10 cellular contexts compared by ENCODE assay signal in genomic region chrX:47958943-47959342, GRCh38. TPM values are rescaled to one million over a fixed set of nuclear protein-coding genes. Genes with fewer than 3 reads are reported as not detected.
DNase-seq lines count a peak whose midpoint lies in the region; ATAC-seq and TF ChIP-seq lines count a peak whose summit lies in the region.
"Had no signal": no experiment of that assay in that cellular context is flagged by ENCODE, and none has a peak within 500 bp of the region (broad histone marks: within the 10 kb centered on the region; RNA-seq: fewer than 3 reads in every experiment).

No MANE protein-coding gene starts in this region.

- no peak overlapping the region for H3K4me3 Mint-ChIP-seq in activated naive CD8-positive, alpha-beta T cell treated with anti-CD3 and anti-CD28 coated beads for 36 hours
- H3K4me3 Mint-ChIP-seq in naive thymus-derived CD8-positive, alpha-beta T cell = no peak overlapping the region

- H3K9ac ChIP-seq in MM.1S (ENCODE audit: low read length) = no peak overlapping the region

- H3K4me3 ChIP-seq in MM.1S (ENCODE audit: low read length) = no peak overlapping the region
- H3K4me3 ChIP-seq: right atrium auricular region had no signal

- no peaks in the 10 kb centered on the region for H3K27me3 ChIP-seq in MM.1S (replicated peaks; ENCODE audit: insufficient read depth, low read length)
- H3K27me3 ChIP-seq: right atrium auricular region had no signal

- H4K20me1 ChIP-seq in MM.1S (ENCODE audit: insufficient read depth, low read length) = no peaks in the 10 kb centered on the region

- H3K9me3 Mint-ChIP-seq in activated naive CD8-positive, alpha-beta T cell treated with anti-CD3 and anti-CD28 coated beads for 36 hours = peaks cover 4% of the 10 kb centered on the region
- H3K9me3 Mint-ChIP-seq in naive thymus-derived CD8-positive, alpha-beta T cell = peaks cover 0 to 2% (median 0%) of the 10 kb centered on the region in 9 donors

- peaks cover 4% of the 10 kb centered on the region; the same call in 1 of the 2 replicates for H3K4me1 ChIP-seq in MM.1S (ENCODE audit: low read length)
- H3K4me1 ChIP-seq: right atrium auricular region had no signal

- DNase-seq in NCI-H82 (lab: John Stamatoyannopoulos, UW) (peak; percentile 10), NCI-H82 treated with DMSO at 0.1 percent for 48 hours (lab: John Stamatoyannopoulos, UW; ENCODE audit: unreplicated experiment) (no peak), MM.1S (no peak), NCI-H2081 treated with DMSO at 0.1 percent for 48 hours (lab: John Stamatoyannopoulos, UW) (no peak), occipital lobe (lab: John Stamatoyannopoulos, UW) (no peak)
- peak; percentile 3 for DNase-seq in activated naive CD8-positive, alpha-beta T cell treated with anti-CD3 and anti-CD28 coated beads for 36 hours
- peak in 9 of 10 donors; percentile 2 to 66 (median 21) for DNase-seq in naive thymus-derived CD8-positive, alpha-beta T cell
- DNase-seq: NCI-H1694 treated with DMSO at 0.1 percent for 48 hours had no signal

- H3K4me1 Mint-ChIP-seq in activated naive CD8-positive, alpha-beta T cell treated with anti-CD3 and anti-CD28 coated beads for 36 hours = no peaks in the 10 kb centered on the region
- peaks cover 0 to 9% (median 0%) of the 10 kb centered on the region in 4 donors for H3K4me1 Mint-ChIP-seq in naive thymus-derived CD8-positive, alpha-beta T cell

- peak; percentile 19; the same call in 1 of the 2 replicates for TF ChIP-seq CTCF in MM.1S (IDR thresholded peaks at IDR 0.05; ENCODE audit: low read length)

- H3K4me2 ChIP-seq in MM.1S (ENCODE audit: low read depth, low read length) = no peak overlapping the region

- no peaks in the 10 kb centered on the region for H3K9me2 ChIP-seq in MM.1S (replicated peaks; ENCODE audit: insufficient read depth, low read length)

- H3K9me3 ChIP-seq in MM.1S (replicated peaks; ENCODE audit: insufficient read depth, low read length) = no peaks in the 10 kb centered on the region
- H3K9me3 ChIP-seq: right atrium auricular region had no signal

- POLR2A ChIA-PET in naive thymus-derived CD8-positive, alpha-beta T cell (lab: Charles Lee) = no interaction called here

- no peaks in the 10 kb centered on the region for H3K36me3 ChIP-seq in MM.1S (replicated peaks; ENCODE audit: insufficient read depth, low read length)
- H3K36me3 ChIP-seq: right atrium auricular region had no signal

- no peaks in the 10 kb centered on the region for H3K79me2 ChIP-seq in MM.1S (ENCODE audit: low read length)

- ATAC-seq in naive thymus-derived CD8-positive, alpha-beta T cell = peak; percentile 71 to 87
- ATAC-seq in GM19351 (IDR thresholded peaks at IDR 0.05; ENCODE audit: unreplicated experiment) = no peak

- H3K27me3 Mint-ChIP-seq in activated naive CD8-positive, alpha-beta T cell treated with anti-CD3 and anti-CD28 coated beads for 36 hours = no peaks in the 10 kb centered on the region
- no peaks in the 10 kb centered on the region for H3K27me3 Mint-ChIP-seq in naive thymus-derived CD8-positive, alpha-beta T cell

- H3K36me3 Mint-ChIP-seq in activated naive CD8-positive, alpha-beta T cell treated with anti-CD3 and anti-CD28 coated beads for 36 hours = no peaks in the 10 kb centered on the region
- no peaks in the 10 kb centered on the region for H3K36me3 Mint-ChIP-seq in naive thymus-derived CD8-positive, alpha-beta T cell

- no peak overlapping the region for H3K27ac Mint-ChIP-seq in activated naive CD8-positive, alpha-beta T cell treated with anti-CD3 and anti-CD28 coated beads for 36 hours
- peak overlapping the region in 1 of 10 donors; percentile 9 for H3K27ac Mint-ChIP-seq in naive thymus-derived CD8-positive, alpha-beta T cell

- no peak overlapping the region for H2AFZ ChIP-seq in MM.1S (ENCODE audit: low read length)

- no peak overlapping the region for H3K27ac ChIP-seq in MM.1S (ENCODE audit: low read length)
- H3K27ac ChIP-seq: right atrium auricular region had no signal

- no peaks in the 10 kb centered on the region for H3F3A ChIP-seq in MM.1S (ENCODE audit: insufficient read depth, low read length)

RNA-seq across cellular contexts. Expression of gene ZNF182, which starts 44.8 kb away (rescaled TPM):
- total RNA-seq in activated naive CD8-positive, alpha-beta T cell treated with anti-CD3 and anti-CD28 coated beads for 36 hours = 1 to 10 TPM; 6.4 to 7.4 TPM
- 10 to 100 TPM; 14.2 to 14.6 TPM for total RNA-seq in naive thymus-derived CD8-positive, alpha-beta T cell
- 1 to 10 TPM; 3.7 to 7.6 (median 6.5) TPM for polyA plus RNA-seq in naive thymus-derived CD8-positive, alpha-beta T cell
- total RNA-seq in occipital lobe = 7.2 TPM

RNA-seq across cellular contexts. Expression of gene SPACA5, which starts 47.8 kb away (rescaled TPM):
- total RNA-seq in activated naive CD8-positive, alpha-beta T cell treated with anti-CD3 and anti-CD28 coated beads for 36 hours = not detected
- not detected for total RNA-seq in naive thymus-derived CD8-positive, alpha-beta T cell
- polyA plus RNA-seq in naive thymus-derived CD8-positive, alpha-beta T cell = not detected
- total RNA-seq in occipital lobe = not detected
- total RNA-seq: right atrium auricular region had no signal

Comparison
In these comparisons a context has a peak if more than half of its experiments do, and no peak if none do; other contexts are left out.
1. DNase-seq: peak in NCI-H82 (single experiment), activated naive CD8-positive, alpha-beta T cell treated with anti-CD3 and anti-CD28 coated beads for 36 hours (single experiment) and naive thymus-derived CD8-positive, alpha-beta T cell (9 of 10); none in NCI-H82 treated with DMSO at 0.1 percent for 48 hours (single experiment), MM.1S (single experiment), NCI-H2081 treated with DMSO at 0.1 percent for 48 hours (single experiment) and occipital lobe (single experiment).